2 cellular contexts compared by ENCODE assay signal in genomic region chr16:1319041-1319440, GRCh38.
A peak's percentile ranks its signal among the peaks of the same experiment; 100 is the strongest.
TF ChIP-seq lines count a peak whose summit lies in the region.

No MANE protein-coding gene starts in this region.

TF ChIP-seq in HepG2, 621 proteins besides CTCF, POLR2A, EP300 and RAD21:
- peak; percentile 88 for TF ChIP-seq AGO2 (optimal IDR thresholded peaks at IDR 0.05; ENCODE audit: low read depth, low read length)
- TF ChIP-seq TBX3 (IDR thresholded peaks at IDR 0.05; ENCODE audit: borderline replicate concordance) = no peak
- TF ChIP-seq RBFOX2 (IDR thresholded peaks at IDR 0.05; ENCODE audit: low read depth, low read length) = peak; percentile 68
- TF ChIP-seq ZBTB33 (CRISPR knock-in tag; IDR thresholded peaks at IDR 0.05) = peak; percentile 63; the same call in 1 of the 2 replicates

TF ChIP-seq in GM12878, 131 proteins besides CTCF, POLR2A, EP300 and RAD21:
- TF ChIP-seq POLR2AphosphoS5 (IDR thresholded peaks at IDR 0.05; ENCODE audit: low read length) (peak; percentile 70; the same call in 1 of the 2 replicates), CBFB (IDR thresholded peaks at IDR 0.05; ENCODE audit: low read depth) (no peak)
TF ChIP-seq in GM12878: peak in this region for 1.
